30 cellular contexts compared by ENCODE assay signal in genomic region chr18:21833619-21834300, GRCh38.
DNase-seq lines count a peak whose midpoint lies in the region; ATAC-seq and TF ChIP-seq lines count a peak whose summit lies in the region.
"Had no signal": no experiment of that assay in that cellular context is flagged by ENCODE, and none has a peak within 500 bp of the region (broad histone marks: within the 10 kb centered on the region; RNA-seq: fewer than 3 reads in every experiment).

No MANE protein-coding gene starts in this region.

- no peak for TF ChIP-seq CTCF in right atrium auricular region (IDR thresholded peaks at IDR 0.05)
- TF ChIP-seq CTCF in retinal pigment epithelial cell (conservative IDR thresholded peaks at IDR 0.05; ENCODE audit: low read depth, low read length), result no peak
- TF ChIP-seq CTCF in glutamatergic neuron (IDR thresholded peaks at IDR 0.05; ENCODE audit: partially characterized antibody, unreplicated experiment), result no peak
- no peak for TF ChIP-seq CTCF in activated CD8-positive, alpha-beta T cell treated with anti-CD3 and anti-CD28 coated beads for 36 hours (IDR thresholded peaks at IDR 0.05)

- H3K9me3 ChIP-seq in T-helper 17 cell (ENCODE audit: control insufficient read depth, low read length, poor library complexity, severe bottlenecking) (no peaks in the 10 kb centered on the region), right atrium auricular region (no peaks in the 10 kb centered on the region)
- H3K9me3 ChIP-seq: esophagus squamous epithelium, tibial nerve had no signal

- POLR2A ChIA-PET in activated CD8-positive, alpha-beta T cell treated with anti-CD3 and anti-CD28 coated beads for 36 hours (lab: Charles Lee), result no interaction called here

- peaks cover 18% of the 10 kb centered on the region for H3K36me3 ChIP-seq in right atrium auricular region

- H3K27ac Mint-ChIP-seq in T-helper 17 cell (peak overlapping the region; percentile 43), glutamatergic neuron (ENCODE audit: unreplicated experiment) (no peak overlapping the region)
- H3K27ac Mint-ChIP-seq in activated CD8-positive, alpha-beta T cell treated with anti-CD3 and anti-CD28 coated beads for 36 hours, result no peak overlapping the region
- H3K27ac Mint-ChIP-seq: activated naive CD4-positive, alpha-beta T cell treated with anti-CD3 and anti-CD28 coated beads, Interleukin-2, amount 50 U/mL, for 72 hours; natural killer cell had no signal

- H3K4me1 ChIP-seq in right atrium auricular region, result peaks cover 0 to 17% of the 10 kb centered on the region in 2 donors
- H3K4me1 ChIP-seq: esophagus squamous epithelium had no signal

- H3K27me3 Mint-ChIP-seq in T-helper 17 cell (no peaks in the 10 kb centered on the region), glutamatergic neuron (ENCODE audit: unreplicated experiment) (no peaks in the 10 kb centered on the region)
- H3K27me3 Mint-ChIP-seq in activated CD8-positive, alpha-beta T cell treated with anti-CD3 and anti-CD28 coated beads for 36 hours, result no peaks in the 10 kb centered on the region

- H3K4me3 Mint-ChIP-seq in T-helper 17 cell, result no peak overlapping the region
- H3K4me3 Mint-ChIP-seq in glutamatergic neuron (ENCODE audit: unreplicated experiment), result no peak overlapping the region
- H3K4me3 Mint-ChIP-seq in activated CD8-positive, alpha-beta T cell treated with anti-CD3 and anti-CD28 coated beads for 36 hours, result no peak overlapping the region
- H3K4me3 Mint-ChIP-seq: endodermal cell, natural killer cell had no signal

- no peak for ATAC-seq in T-helper 17 cell
- ATAC-seq in activated CD8-positive, alpha-beta T cell treated with anti-CD3 and anti-CD28 coated beads for 36 hours, result no peak
- ATAC-seq: activated naive CD4-positive, alpha-beta T cell treated with anti-CD3 and anti-CD28 coated beads, Interleukin-2, amount 50 U/mL, for 72 hours; HepG2; left lobe of liver; natural killer cell had no signal

- DNase-seq in DMS79 (lab: John Stamatoyannopoulos, UW), result peak; percentile 44
- no peak for DNase-seq in T-helper 17 cell
- DNase-seq in right atrium auricular region (ENCODE audit: low spot score), result no peak
- peak; percentile 70 for DNase-seq in retinal pigment epithelial cell (ENCODE audit: low read depth)
- no peak for DNase-seq in glutamatergic neuron
- no peak for DNase-seq in DMS153 treated with DMSO at 0.1 percent for 48 hours (lab: John Stamatoyannopoulos, UW; ENCODE audit: unreplicated experiment)
- no peak for DNase-seq in activated CD8-positive, alpha-beta T cell treated with anti-CD3 and anti-CD28 coated beads for 36 hours
- DNase-seq: activated CD4-positive, alpha-beta T cell treated with anti-CD3 and anti-CD28 coated beads for 1 hour; activated T-cell treated with anti-CD3 and anti-CD28 coated beads for 4 hours; Calu3; cortex of kidney; endodermal cell; esophagus squamous epithelium; foreskin melanocyte; GOT3; hypothalamus; Karpas-422; midbrain; natural killer cell; NCI-H187; NCI-H2227 treated with DMSO at 0.1 percent for 48 hours; NCI-H774; RPMI8226; stimulated activated CD4-positive, alpha-beta T cell treated with anti-CD3 and anti-CD28 coated beads, Interleukin-2, amount 100 ng/mL, for 24 hours; T-helper 2 cell had no signal

- peaks cover 3% of the 10 kb centered on the region for H3K9me3 Mint-ChIP-seq in glutamatergic neuron (ENCODE audit: unreplicated experiment)
- H3K9me3 Mint-ChIP-seq in activated CD8-positive, alpha-beta T cell treated with anti-CD3 and anti-CD28 coated beads for 36 hours, result no peaks in the 10 kb centered on the region
- H3K9me3 Mint-ChIP-seq: activated naive CD4-positive, alpha-beta T cell treated with anti-CD3 and anti-CD28 coated beads, Interleukin-2, amount 50 U/mL, for 72 hours; endodermal cell; natural killer cell had no signal

- no peaks in the 10 kb centered on the region for H3K27me3 ChIP-seq in right atrium auricular region
- H3K27me3 ChIP-seq: esophagus squamous epithelium, tibial nerve had no signal

- H3K4me3 ChIP-seq in right atrium auricular region, result no peak overlapping the region
- no peak overlapping the region for H3K4me3 ChIP-seq in retinal pigment epithelial cell (ENCODE audit: low read length)
- H3K4me3 ChIP-seq: esophagus squamous epithelium, SK-N-MC, tibial nerve had no signal

- CTCF ChIA-PET in activated CD8-positive, alpha-beta T cell treated with anti-CD3 and anti-CD28 coated beads for 36 hours (lab: Charles Lee), result interaction anchor here (1.2 kb wide), 1 partner anchor 14 kb away, joined by 3 read pairs; no protein-coding TSS in a partner anchor

- H3K4me1 Mint-ChIP-seq in T-helper 17 cell (peaks cover 3% of the 10 kb centered on the region), glutamatergic neuron (ENCODE audit: low read depth, unreplicated experiment) (peaks cover 14% of the 10 kb centered on the region)
- H3K4me1 Mint-ChIP-seq in activated CD8-positive, alpha-beta T cell treated with anti-CD3 and anti-CD28 coated beads for 36 hours (ENCODE audit: low read depth), result no peaks in the 10 kb centered on the region
- H3K4me1 Mint-ChIP-seq: natural killer cell had no signal

- intact Hi-C loops in activated CD8-positive, alpha-beta T cell treated with anti-CD3 and anti-CD28 coated beads for 36 hours (cut with micrococcal nuclease), result no loop called here

- H3K36me3 Mint-ChIP-seq in T-helper 17 cell (ENCODE audit: low read depth) (peaks cover 2% of the 10 kb centered on the region), glutamatergic neuron (ENCODE audit: unreplicated experiment) (no peaks in the 10 kb centered on the region)
- peaks cover 2% of the 10 kb centered on the region for H3K36me3 Mint-ChIP-seq in activated CD8-positive, alpha-beta T cell treated with anti-CD3 and anti-CD28 coated beads for 36 hours (ENCODE audit: low read depth)
- H3K36me3 Mint-ChIP-seq: activated naive CD4-positive, alpha-beta T cell treated with anti-CD3 and anti-CD28 coated beads, Interleukin-2, amount 50 U/mL, for 72 hours; natural killer cell had no signal

- H3K27ac ChIP-seq in right atrium auricular region, result peak overlapping the region; percentile 33 to 80
- H3K27ac ChIP-seq: esophagus squamous epithelium, SK-N-MC, tibial nerve had no signal

Comparison
In these comparisons a context has a peak if more than half of its experiments do, and no peak if none do; other contexts are left out.
1. DNase-seq: peak in DMS79 (single experiment) and retinal pigment epithelial cell (single experiment); none in T-helper 17 cell (0 of 3), right atrium auricular region (single experiment), glutamatergic neuron (single experiment), DMS153 treated with DMSO at 0.1 percent for 48 hours (single experiment) and activated CD8-positive, alpha-beta T cell treated with anti-CD3 and anti-CD28 coated beads for 36 hours (single experiment).